ENCODE assay signal across 20 cellular contexts in genomic region chr2:198917275-198917674, GRCh38.
DNase-seq lines count a peak whose midpoint lies in the region; ATAC-seq and TF ChIP-seq lines count a peak whose summit lies in the region.
"Had no signal": no experiment of that assay in that cellular context is flagged by ENCODE, and none has a peak within 500 bp of the region (broad histone marks: within the 10 kb centered on the region; RNA-seq: fewer than 3 reads in every experiment).

No MANE protein-coding gene starts in this region.

- peaks cover 4% of the 10 kb centered on the region; the same call in 1 of the 2 replicates for H3K4me1 Mint-ChIP-seq in WTC11
- no peaks in the 10 kb centered on the region for H3K4me1 Mint-ChIP-seq in progenitor cell of endocrine pancreas (ENCODE audit: low read depth)
- H3K4me1 Mint-ChIP-seq: CD4-positive, alpha-beta memory T cell; CD4-positive, CD25-positive, alpha-beta regulatory T cell; CD8-positive, alpha-beta memory T cell had no signal

- H3K36me3 ChIP-seq in BLaER1 treated with 17β-estradiol and CSF1 and Interleukin-3, amounts not matched to agents 10 nM and 100 nM, result no peaks in the 10 kb centered on the region
- H3K36me3 ChIP-seq: BE2C had no signal

- H3K4me3 Mint-ChIP-seq in WTC11 (no peak overlapping the region), progenitor cell of endocrine pancreas (ENCODE audit: low read depth) (no peak overlapping the region)
- H3K4me3 Mint-ChIP-seq: CD14-positive monocyte; CD4-positive, alpha-beta memory T cell; CD4-positive, CD25-positive, alpha-beta regulatory T cell; CD8-positive, alpha-beta memory T cell had no signal

- H3K9me3 Mint-ChIP-seq in WTC11 (peaks cover 20% of the 10 kb centered on the region), progenitor cell of endocrine pancreas (ENCODE audit: low read depth) (peaks cover 3% of the 10 kb centered on the region)

- no peak for TF ChIP-seq CTCF in WTC11 (IDR thresholded peaks at IDR 0.05)
- no peak for TF ChIP-seq CTCF in foreskin keratinocyte (conservative IDR thresholded peaks at IDR 0.05)
- no peak for TF ChIP-seq CTCF in progenitor cell of endocrine pancreas (IDR thresholded peaks at IDR 0.05; ENCODE audit: unreplicated experiment)

- H3K36me3 Mint-ChIP-seq in WTC11 (peaks cover 8% of the 10 kb centered on the region), progenitor cell of endocrine pancreas (ENCODE audit: insufficient read depth) (no peaks in the 10 kb centered on the region)
- H3K36me3 Mint-ChIP-seq: CD14-positive monocyte; CD4-positive, alpha-beta memory T cell; CD4-positive, CD25-positive, alpha-beta regulatory T cell; CD8-positive, alpha-beta memory T cell had no signal

- POLR2A ChIA-PET in WTC11 (lab: Charles Lee), result no interaction called here

- no peak overlapping the region for H3K4me3 ChIP-seq in BLaER1 treated with 17β-estradiol and CSF1 and Interleukin-3, amounts not matched to agents 10 nM and 100 nM
- H3K4me3 ChIP-seq: GM12878 had no signal

- ATAC-seq in WTC11 (no peak), foreskin keratinocyte (no peak)
- ATAC-seq: GM12878 had no signal

- no peak overlapping the region for H3K27ac Mint-ChIP-seq in WTC11
- no peak overlapping the region for H3K27ac Mint-ChIP-seq in progenitor cell of endocrine pancreas
- H3K27ac Mint-ChIP-seq: CD14-positive monocyte; CD4-positive, alpha-beta memory T cell; CD4-positive, CD25-positive, alpha-beta regulatory T cell; CD8-positive, alpha-beta memory T cell had no signal

- 0 out of 22 replicates have a peak, but pooled peaks cover 0 to 3% (median 0%) of the 10 kb centered on the region in 11 experiments for H3K27me3 ChIP-seq in BLaER1 treated with 17β-estradiol and CSF1 and Interleukin-3, amounts not matched to agents 10 nM and 100 nM
- H3K27me3 ChIP-seq in foreskin keratinocyte, result no peaks in the 10 kb centered on the region
- H3K27me3 ChIP-seq: BE2C had no signal

- DNase-seq in WTC11 (ENCODE audit: low spot score) (no peak), foreskin keratinocyte (no peak), progenitor cell of endocrine pancreas (ENCODE audit: low spot score, unreplicated experiment) (no peak), retina (no peak), NCI-H2029 (lab: John Stamatoyannopoulos, UW) (no peak)
- DNase-seq: 8988T; ACHN; BE2C; C1 segment of cervical spinal cord; CD4-positive, alpha-beta memory T cell; CD4-positive, CD25-positive, alpha-beta regulatory T cell; CD8-positive, alpha-beta memory T cell; DMS 273 treated with DMSO at 0.1 percent for 48 hours; DMS79; DND-41; EL; GDM1 had no signal

- CTCF ChIA-PET in WTC11 (lab: Charles Lee), result no interaction called here

- peak overlapping the region in 9 of 11 experiments; percentile 21 to 79 (median 65); a peak in 14 of 22 replicates for H3K4me2 ChIP-seq in BLaER1 treated with 17β-estradiol and CSF1 and Interleukin-3, amounts not matched to agents 10 nM and 100 nM

- H3K9ac ChIP-seq in BLaER1 treated with 17β-estradiol and CSF1 and Interleukin-3, amounts not matched to agents 10 nM and 100 nM, result no peak overlapping the region

- peak overlapping the region in 1 of 11 experiments; percentile 2; a peak in 1 of 22 replicates for H3K27ac ChIP-seq in BLaER1 treated with 17β-estradiol and CSF1 and Interleukin-3, amounts not matched to agents 10 nM and 100 nM
- peak overlapping the region; percentile 72 for H3K27ac ChIP-seq in foreskin keratinocyte

- peaks cover 25 to 48% (median 40%) of the 10 kb centered on the region in 10 experiments for H3K4me1 ChIP-seq in BLaER1 treated with 17β-estradiol and CSF1 and Interleukin-3, amounts not matched to agents 10 nM and 100 nM
- peaks cover 17% of the 10 kb centered on the region for H3K4me1 ChIP-seq in foreskin keratinocyte
- H3K4me1 ChIP-seq: BE2C had no signal

- no peaks in the 10 kb centered on the region for H3K9me3 ChIP-seq in BLaER1 treated with 17β-estradiol and CSF1 and Interleukin-3, amounts not matched to agents 10 nM and 100 nM (replicated peaks in 1 of 11)
- H3K9me3 ChIP-seq: BE2C had no signal

- H3K27me3 Mint-ChIP-seq in WTC11 (ENCODE audit: low read depth), result no peaks in the 10 kb centered on the region
- no peaks in the 10 kb centered on the region for H3K27me3 Mint-ChIP-seq in progenitor cell of endocrine pancreas
- H3K27me3 Mint-ChIP-seq: CD4-positive, CD25-positive, alpha-beta regulatory T cell; CD8-positive, alpha-beta memory T cell had no signal

- H4K20me1 ChIP-seq in BLaER1 treated with 17β-estradiol and CSF1 and Interleukin-3, amounts not matched to agents 10 nM and 100 nM, result no peaks in the 10 kb centered on the region

TF ChIP-seq in WTC11, 78 proteins besides CTCF, POLR2A, EP300 and RAD21:
- TF ChIP-seq HMGA2 (CRISPR knock-in tag; IDR thresholded peaks at IDR 0.05) (peak; percentile 99), SMAD4 (CRISPR knock-in tag; IDR thresholded peaks at IDR 0.05) (no peak)
